ENCODE assay signal across 1 cellular context in the genomic region with DNA sequence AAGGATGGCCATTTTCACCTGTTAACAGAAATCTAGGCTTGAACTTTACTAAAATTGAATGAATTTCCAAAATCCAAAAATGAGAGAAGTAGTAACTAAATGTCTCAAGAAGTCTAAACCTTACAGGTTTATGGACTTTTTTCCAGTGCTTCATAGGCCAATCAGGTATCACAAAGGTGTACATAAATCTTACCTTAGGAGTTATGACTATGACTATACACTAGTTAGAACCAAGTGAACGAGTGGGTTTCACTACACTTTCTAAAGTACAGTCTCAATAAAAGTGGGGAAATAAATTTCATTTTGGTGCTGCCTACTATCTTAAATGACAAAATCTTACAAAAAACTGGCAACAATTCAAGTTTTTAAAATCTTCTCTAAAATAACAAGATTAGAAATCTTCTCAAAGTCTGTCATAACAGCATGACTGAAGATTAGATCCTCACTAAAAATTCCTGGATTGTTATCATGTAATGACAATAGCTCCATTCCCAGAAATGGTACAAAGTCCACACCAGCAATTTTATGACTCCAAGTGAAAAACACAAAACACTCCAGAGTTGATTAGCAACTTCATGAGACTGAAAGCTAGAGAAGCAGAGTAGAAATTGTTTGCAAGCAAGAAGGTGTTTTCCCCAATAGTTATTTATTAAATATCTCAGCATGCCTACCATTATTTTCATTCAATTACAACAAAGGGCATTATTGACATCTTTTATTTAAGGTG.
TF ChIP-seq lines count a peak whose summit lies in the region.

No MANE protein-coding gene starts in this region.

TF ChIP-seq in SK-N-SH, 30 proteins besides CTCF, POLR2A, EP300 and RAD21 (continued from another document):
- TF ChIP-seq, protein P1, sequence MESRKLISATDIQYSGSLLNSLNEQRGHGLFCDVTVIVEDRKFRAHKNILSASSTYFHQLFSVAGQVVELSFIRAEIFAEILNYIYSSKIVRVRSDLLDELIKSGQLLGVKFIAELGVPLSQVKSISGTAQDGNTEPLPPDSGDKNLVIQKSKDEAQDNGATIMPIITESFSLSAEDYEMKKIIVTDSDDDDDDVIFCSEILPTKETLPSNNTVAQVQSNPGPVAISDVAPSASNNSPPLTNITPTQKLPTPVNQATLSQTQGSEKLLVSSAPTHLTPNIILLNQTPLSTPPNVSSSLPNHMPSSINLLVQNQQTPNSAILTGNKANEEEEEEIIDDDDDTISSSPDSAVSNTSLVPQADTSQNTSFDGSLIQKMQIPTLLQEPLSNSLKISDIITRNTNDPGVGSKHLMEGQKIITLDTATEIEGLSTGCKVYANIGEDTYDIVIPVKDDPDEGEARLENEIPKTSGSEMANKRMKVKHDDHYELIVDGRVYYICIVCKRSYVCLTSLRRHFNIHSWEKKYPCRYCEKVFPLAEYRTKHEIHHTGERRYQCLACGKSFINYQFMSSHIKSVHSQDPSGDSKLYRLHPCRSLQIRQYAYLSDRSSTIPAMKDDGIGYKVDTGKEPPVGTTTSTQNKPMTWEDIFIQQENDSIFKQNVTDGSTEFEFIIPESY (IDR thresholded peaks at IDR 0.05; ENCODE audit: borderline replicate concordance, low read depth) = no peak
- TF ChIP-seq GABPA (IDR thresholded peaks at IDR 0.05; ENCODE audit: low read depth) (no peak), MXI1 (IDR thresholded peaks at IDR 0.05; ENCODE audit: low read depth, low read length) (no peak), FOSL2 (IDR thresholded peaks at IDR 0.05; ENCODE audit: borderline replicate concordance, low read depth) (no peak), JUND (IDR thresholded peaks at IDR 0.05) (no peak), RFX5 (IDR thresholded peaks at IDR 0.05; ENCODE audit: low read length) (no peak)
